Comparison of ENCODE assay signal across 16 cellular contexts in the genomic region with DNA sequence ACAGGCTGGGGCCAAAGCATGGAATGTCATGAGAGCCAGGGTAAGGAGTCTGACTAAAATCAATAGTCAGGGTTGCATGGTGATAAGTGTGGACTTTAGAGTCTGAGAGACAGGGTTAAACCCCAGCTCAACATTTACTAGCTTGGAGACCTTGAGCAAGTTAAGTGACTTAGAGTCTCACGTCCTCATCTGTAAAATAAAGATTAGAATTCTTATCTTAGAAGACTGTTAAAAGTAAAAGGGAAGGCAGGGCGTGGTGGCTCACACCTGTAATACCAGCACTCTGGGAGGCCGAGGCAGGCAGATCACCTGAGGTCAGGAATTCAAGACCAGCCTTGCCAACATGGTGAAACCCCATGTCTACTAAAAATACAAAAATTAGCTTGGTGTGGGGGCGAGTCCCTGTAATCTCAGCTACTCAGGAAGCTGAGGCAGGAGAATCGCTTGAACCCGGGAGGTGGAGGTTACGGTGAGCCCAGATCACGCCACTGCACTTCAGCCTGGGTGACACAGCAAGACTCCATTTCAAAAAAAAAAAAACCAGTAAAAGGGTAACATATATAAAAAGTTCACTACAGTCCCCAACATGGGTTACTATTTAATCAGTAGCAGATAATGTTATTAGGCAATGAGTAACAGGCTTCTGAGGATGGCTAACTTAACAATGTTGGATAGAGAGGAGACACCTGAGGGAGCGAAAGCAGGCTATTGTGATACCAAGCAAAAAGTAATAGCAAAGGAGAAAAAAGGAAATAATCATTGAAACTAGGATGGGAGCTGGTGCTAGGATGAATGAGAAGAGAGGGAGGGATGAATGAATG. TPM values are rescaled to one million over a fixed set of nuclear protein-coding genes. Genes with fewer than 3 reads are reported as not detected.
DNase-seq lines count a peak whose midpoint lies in the region; ATAC-seq, FAIRE-seq and TF ChIP-seq lines count a peak whose summit lies in the region.
"Had no signal": no experiment of that assay in that cellular context is flagged by ENCODE, and none has a peak within 500 bp of the region (broad histone marks: within the 10 kb centered on the region; RNA-seq: fewer than 3 reads in every experiment).

No MANE protein-coding gene starts in this region.

- H3K23ac ChIP-seq in trophoblast cell (ENCODE audit: low read length) = no peak overlapping the region

- H2AFZ ChIP-seq in trophoblast cell (ENCODE audit: insufficient read depth, low read length, poor library complexity) = no peak overlapping the region

- TF ChIP-seq CTCF in Caco-2 (IDR thresholded peaks at IDR 0.05; ENCODE audit: insufficient read depth in 1 of 2, low read depth in 1 of 2, low read length in 1 of 2, severe bottlenecking in 1 of 2, unreplicated experiment in 1 of 2) = no peak
- TF ChIP-seq CTCF in activated CD8-positive, alpha-beta T cell treated with anti-CD3 and anti-CD28 coated beads for 36 hours (IDR thresholded peaks at IDR 0.05) = no peak

- H3K27me3 ChIP-seq in Caco-2 (replicated peaks; ENCODE audit: control insufficient read depth, insufficient read depth, low read length) = no peaks in the 10 kb centered on the region
- no peaks in the 10 kb centered on the region for H3K27me3 ChIP-seq in trophoblast cell (ENCODE audit: insufficient read depth, low read length)
- H3K27me3 ChIP-seq in effector memory CD4-positive, alpha-beta T cell (replicated peaks; ENCODE audit: control insufficient read depth, insufficient read depth, low read length, poor library complexity, severe bottlenecking) = no peaks in the 10 kb centered on the region

- H2BK12ac ChIP-seq in trophoblast cell (ENCODE audit: low read length) = no peak overlapping the region

- no peaks in the 10 kb centered on the region for H3K79me1 ChIP-seq in trophoblast cell (ENCODE audit: low read length)

- no peak overlapping the region for H4K12ac ChIP-seq in trophoblast cell (ENCODE audit: low read depth, low read length)

- DNase-seq in Caco-2 (peak; percentile 12 to 46), RCC 7860 (ENCODE audit: low spot score) (no peak), left lobe of liver (ENCODE audit: low spot score) (no peak), trophoblast cell (peak; percentile 20 to 59), pons (ENCODE audit: low spot score) (no peak)
- DNase-seq in effector memory CD4-positive, alpha-beta T cell = no peak
- DNase-seq in activated CD8-positive, alpha-beta T cell treated with anti-CD3 and anti-CD28 coated beads for 36 hours = no peak
- DNase-seq: CD8-positive, alpha-beta memory T cell; NCI-H1092 treated with DMSO at 0.1 percent for 48 hours; NCI-H187; NCI-H446 treated with DMSO at 0.1 percent for 48 hours; SIG-M5 had no signal

- no peak overlapping the region for H3K18ac ChIP-seq in trophoblast cell (ENCODE audit: low read length)

- H4K8ac ChIP-seq in trophoblast cell (ENCODE audit: low read depth, low read length) = no peak overlapping the region

- H3K9me3 ChIP-seq in Caco-2 (no peaks in the 10 kb centered on the region), trophoblast cell (ENCODE audit: insufficient read depth, low read depth, low read length) (no peaks in the 10 kb centered on the region)
- H3K9me3 ChIP-seq in effector memory CD4-positive, alpha-beta T cell (ENCODE audit: control insufficient read depth, low read length) = no peaks in the 10 kb centered on the region
- H3K9me3 ChIP-seq: A549 had no signal

- 0 out of 2 replicates have a peak, but pooled peaks cover 10% of the 10 kb centered on the region for H3K4me1 ChIP-seq in Caco-2
- H3K4me1 ChIP-seq in trophoblast cell (ENCODE audit: control insufficient read depth in 1 of 2, insufficient read depth in 2 of 2, low read length in 2 of 2) = no peaks in the 10 kb centered on the region
- no peaks in the 10 kb centered on the region for H3K4me1 ChIP-seq in effector memory CD4-positive, alpha-beta T cell (ENCODE audit: control insufficient read depth, insufficient read depth, low read length, poor library complexity, severe bottlenecking)
- H3K4me1 ChIP-seq: A549 had no signal

- peak; percentile 79 for FAIRE-seq in RCC 7860 (lab: Jason Lieb, UNC)
- FAIRE-seq: A549, H1 had no signal

- no peak overlapping the region for H3K27ac ChIP-seq in trophoblast cell (ENCODE audit: low read depth, low read length)
- H3K27ac ChIP-seq in effector memory CD4-positive, alpha-beta T cell (ENCODE audit: insufficient read depth, low read length, poor library complexity, severe bottlenecking) = no peak overlapping the region
- H3K27ac ChIP-seq: A549, HL-60, KMS-11 had no signal

- H2AK5ac ChIP-seq in trophoblast cell (ENCODE audit: low read length) = no peak overlapping the region

- no TSS peak for BruUV-seq in Caco-2 (replicated peaks; lab: Mats Ljungman, UMichigan)

- POLR2A ChIA-PET in Caco-2 (lab: Charles Lee) = interaction anchor here (1.0 kb wide), 1 partner anchor 21 kb away, joined by 3 read pairs; no protein-coding TSS in a partner anchor
- POLR2A ChIA-PET in activated CD8-positive, alpha-beta T cell treated with anti-CD3 and anti-CD28 coated beads for 36 hours (lab: Charles Lee) = no interaction called here

- H3K14ac ChIP-seq in trophoblast cell (ENCODE audit: low read length) = no peak overlapping the region

- no CpG with 5 or more reads among the region's 9 CpGs for WGBS in trophoblast cell (ENCODE audit: extremely low coverage, insufficient coverage, insufficient read length)

- H3K27ac Mint-ChIP-seq in Caco-2 (ENCODE audit: unreplicated experiment) = no peak overlapping the region
- H3K27ac Mint-ChIP-seq in activated CD8-positive, alpha-beta T cell treated with anti-CD3 and anti-CD28 coated beads for 36 hours = no peak overlapping the region

- H3K27me3 Mint-ChIP-seq in Caco-2 (ENCODE audit: insufficient read depth, unreplicated experiment) = no peaks in the 10 kb centered on the region
- no peaks in the 10 kb centered on the region for H3K27me3 Mint-ChIP-seq in activated CD8-positive, alpha-beta T cell treated with anti-CD3 and anti-CD28 coated beads for 36 hours
- H3K27me3 Mint-ChIP-seq: CD8-positive, alpha-beta memory T cell had no signal

- peak; percentile 94 for ATAC-seq in left lobe of liver
- ATAC-seq in activated CD8-positive, alpha-beta T cell treated with anti-CD3 and anti-CD28 coated beads for 36 hours = no peak
- ATAC-seq: A549 had no signal

- intact Hi-C loops in Caco-2 (cut with micrococcal nuclease; ENCODE audit: unreplicated experiment) = loop anchor here (2.0 kb wide), 1 partner anchor 29 kb away; no protein-coding TSS in a partner anchor
- intact Hi-C loops in activated CD8-positive, alpha-beta T cell treated with anti-CD3 and anti-CD28 coated beads for 36 hours (cut with micrococcal nuclease) = no loop called here

- no peaks in the 10 kb centered on the region for H3K79me2 ChIP-seq in trophoblast cell (ENCODE audit: control insufficient read depth, insufficient read depth, low read length, poor library complexity)

- H3K36me3 ChIP-seq in Caco-2 (ENCODE audit: control insufficient read depth, insufficient read depth, low read length) (no peaks in the 10 kb centered on the region), trophoblast cell (ENCODE audit: control insufficient read depth in 1 of 2, insufficient read depth in 2 of 2, low read length in 2 of 2) (peaks cover 4 to 13% of the 10 kb centered on the region in 2 experiments)
- H3K36me3 ChIP-seq in effector memory CD4-positive, alpha-beta T cell (ENCODE audit: control insufficient read depth, insufficient read depth, low read length) = peaks cover 8% of the 10 kb centered on the region

- CTCF ChIA-PET in Caco-2 (lab: Charles Lee) = interaction anchor here (0.7 kb wide), 1 partner anchor 743 kb away, joined by 4 read pairs; no protein-coding TSS in a partner anchor
- CTCF ChIA-PET in activated CD8-positive, alpha-beta T cell treated with anti-CD3 and anti-CD28 coated beads for 36 hours (lab: Charles Lee) = interaction anchor here (0.6 to 2.3 kb wide), 3 partner anchors 26 to 165 kb away, joined by 3 to 6 read pairs (median 3); no protein-coding TSS in a partner anchor

- H3K4ac ChIP-seq in trophoblast cell (ENCODE audit: low read depth, low read length) = no peak overlapping the region

- H3K4me3 ChIP-seq in Caco-2 (ENCODE audit: low read depth, low read length) = no peak overlapping the region
- no peak overlapping the region for H3K4me3 ChIP-seq in trophoblast cell (ENCODE audit: low read depth, low read length)
- H3K4me3 ChIP-seq in effector memory CD4-positive, alpha-beta T cell (ENCODE audit: insufficient read depth, low read depth, low read length, poor library complexity, severe bottlenecking) = no peak overlapping the region
- H3K4me3 ChIP-seq: A549 had no signal

- H3K36me3 Mint-ChIP-seq in Caco-2 (ENCODE audit: insufficient read depth, unreplicated experiment) = peaks cover 42% of the 10 kb centered on the region
- peaks cover 15% of the 10 kb centered on the region for H3K36me3 Mint-ChIP-seq in activated CD8-positive, alpha-beta T cell treated with anti-CD3 and anti-CD28 coated beads for 36 hours (ENCODE audit: low read depth)

- H3K4me1 Mint-ChIP-seq in Caco-2 (ENCODE audit: low read depth, unreplicated experiment) = peaks cover 20% of the 10 kb centered on the region
- no peaks in the 10 kb centered on the region for H3K4me1 Mint-ChIP-seq in activated CD8-positive, alpha-beta T cell treated with anti-CD3 and anti-CD28 coated beads for 36 hours (ENCODE audit: low read depth)

- H3K4me2 ChIP-seq in trophoblast cell (ENCODE audit: low read length) = no peak overlapping the region
- H3K4me2 ChIP-seq: A549, KMS-11 had no signal

- no peaks in the 10 kb centered on the region for H3K9me3 Mint-ChIP-seq in Caco-2 (ENCODE audit: unreplicated experiment)
- no peaks in the 10 kb centered on the region for H3K9me3 Mint-ChIP-seq in activated CD8-positive, alpha-beta T cell treated with anti-CD3 and anti-CD28 coated beads for 36 hours
- H3K9me3 Mint-ChIP-seq: CD8-positive, alpha-beta memory T cell had no signal

- H2BK120ac ChIP-seq in trophoblast cell (ENCODE audit: insufficient read depth, low read length, poor library complexity) = no peak overlapping the region

- no peak overlapping the region for H4K91ac ChIP-seq in trophoblast cell (ENCODE audit: low read depth, low read length)

- no peak overlapping the region for H2BK5ac ChIP-seq in trophoblast cell (ENCODE audit: low read depth, low read length, poor library complexity)

- no peak overlapping the region for H3K9ac ChIP-seq in trophoblast cell (ENCODE audit: low read length)
- H3K9ac ChIP-seq: KMS-11 had no signal

- H3K4me3 Mint-ChIP-seq in Caco-2 (ENCODE audit: unreplicated experiment) = no peak overlapping the region
- no peak overlapping the region for H3K4me3 Mint-ChIP-seq in activated CD8-positive, alpha-beta T cell treated with anti-CD3 and anti-CD28 coated beads for 36 hours
- H3K4me3 Mint-ChIP-seq: CD8-positive, alpha-beta memory T cell had no signal

RNA-seq across cellular contexts. Expression of gene TMCO1, which starts 20.8 kb away (rescaled TPM):
- total RNA-seq in Caco-2 (2022) (138 and 152 TPM in 2 replicates), left lobe of liver (71.0 TPM)
- polyA plus RNA-seq in trophoblast cell (2013) = 188 and 204 TPM in 2 replicates
- 10 to 100 TPM; 57.9 to 60.8 TPM for total RNA-seq in activated CD8-positive, alpha-beta T cell treated with anti-CD3 and anti-CD28 coated beads for 36 hours

RNA-seq across cellular contexts. Expression of gene ALDH9A1, which starts 49.5 kb away (rescaled TPM):
- total RNA-seq in Caco-2 (2022) = 28.4 and 33.9 TPM in 2 replicates
- 104 TPM for total RNA-seq in left lobe of liver
- 27.1 and 27.4 TPM in 2 replicates for polyA plus RNA-seq in trophoblast cell (2013)
- total RNA-seq in activated CD8-positive, alpha-beta T cell treated with anti-CD3 and anti-CD28 coated beads for 36 hours = 10 to 100 TPM; 25.6 to 28.2 TPM

Comparison
In these comparisons a context has a peak if more than half of its experiments do, and no peak if none do; other contexts are left out.
1. DNase-seq: peak in Caco-2 (2 of 2) and trophoblast cell (2 of 2); none in RCC 7860 (single experiment), left lobe of liver (single experiment), pons (single experiment), effector memory CD4-positive, alpha-beta T cell (0 of 3) and activated CD8-positive, alpha-beta T cell treated with anti-CD3 and anti-CD28 coated beads for 36 hours (single experiment).